Comparison of ENCODE assay signal across 19 cellular contexts in genomic region chr18:2326999-2327398, GRCh38.
"Had no signal": no experiment of that assay in that cellular context is flagged by ENCODE, and none has a peak within 500 bp of the region (broad histone marks: within the 10 kb centered on the region; RNA-seq: fewer than 3 reads in every experiment).

No MANE protein-coding gene starts in this region.

- DNase-seq: activated CD4-positive, alpha-beta T cell treated with anti-CD3 and anti-CD28 coated beads, Interleukin-2, amount 50 U/mL, for 1 hour; activated CD8-positive, alpha-beta memory T cell treated with anti-CD3 and anti-CD28 coated beads for 24 hours; activated naive CD8-positive, alpha-beta T cell treated with anti-CD3 and anti-CD28 coated beads for 36 hours; brain microvascular endothelial cell; effector CD8-positive, alpha-beta T cell; mucosa of descending colon; naive thymus-derived CD8-positive, alpha-beta T cell; right lobe of liver; spleen; T-helper 9 cell had no signal

- H3K4me1 Mint-ChIP-seq: activated naive CD8-positive, alpha-beta T cell treated with anti-CD3 and anti-CD28 coated beads for 36 hours; naive thymus-derived CD8-positive, alpha-beta T cell had no signal

- H3K4me3 ChIP-seq: gastroesophageal sphincter, lung, mucosa of descending colon, right lobe of liver, spleen, suprapubic skin had no signal

- H3K27me3 ChIP-seq: brain microvascular endothelial cell, right lobe of liver, suprapubic skin had no signal

- H3K9me3 Mint-ChIP-seq: activated T-helper 1 cell treated with anti-CD3 and anti-CD28 coated beads, Interleukin-12 subunit alpha, Interleukin-12 subunit beta, Interleukin-2, Interleukin-4 antibody, amounts not matched to agents 30 ng/mL and 10 ng/mL and 1 ng/mL, durations not matched to agents 14 hours and 24 hours and 36 hours; stimulated activated naive CD8-positive, alpha-beta T cell treated with anti-CD3 and anti-CD28 coated beads, Interleukin-15, Interleukin-2, amounts not matched to agents 100 ng/mL and 50 ng/mL, for 24 hours; type B pancreatic cell had no signal

- H3K27ac Mint-ChIP-seq: activated naive CD8-positive, alpha-beta T cell treated with anti-CD3 and anti-CD28 coated beads for 36 hours; activated T-helper 1 cell treated with anti-CD3 and anti-CD28 coated beads, Interleukin-12 subunit alpha, Interleukin-12 subunit beta, Interleukin-2, Interleukin-4 antibody, amounts not matched to agents 30 ng/mL and 10 ng/mL and 1 ng/mL, durations not matched to agents 14 hours and 24 hours and 36 hours; naive thymus-derived CD8-positive, alpha-beta T cell; stimulated activated naive CD8-positive, alpha-beta T cell treated with anti-CD3 and anti-CD28 coated beads, Interleukin-15, Interleukin-2, amounts not matched to agents 100 ng/mL and 50 ng/mL, for 24 hours; type B pancreatic cell had no signal

- H3K27ac ChIP-seq: brain microvascular endothelial cell, gastroesophageal sphincter, neutrophil, right lobe of liver, spleen, suprapubic skin had no signal

- FAIRE-seq: islet of Langerhans had no signal

- H3K4me3 Mint-ChIP-seq: activated naive CD8-positive, alpha-beta T cell treated with anti-CD3 and anti-CD28 coated beads for 36 hours; activated T-helper 1 cell treated with anti-CD3 and anti-CD28 coated beads, Interleukin-12 subunit alpha, Interleukin-12 subunit beta, Interleukin-2, Interleukin-4 antibody, amounts not matched to agents 30 ng/mL and 10 ng/mL and 1 ng/mL, durations not matched to agents 14 hours and 24 hours and 36 hours; naive thymus-derived CD8-positive, alpha-beta T cell; stimulated activated naive CD8-positive, alpha-beta T cell treated with anti-CD3 and anti-CD28 coated beads, Interleukin-15, Interleukin-2, amounts not matched to agents 100 ng/mL and 50 ng/mL, for 24 hours; type B pancreatic cell had no signal

- H3K9me3 ChIP-seq: gastroesophageal sphincter, mucosa of descending colon, neutrophil, right lobe of liver, suprapubic skin had no signal

- H3K36me3 Mint-ChIP-seq: activated naive CD8-positive, alpha-beta T cell treated with anti-CD3 and anti-CD28 coated beads for 36 hours; naive thymus-derived CD8-positive, alpha-beta T cell; type B pancreatic cell had no signal

- H3K4me1 ChIP-seq: gastroesophageal sphincter, right lobe of liver, spleen, suprapubic skin had no signal

- H3K36me3 ChIP-seq: brain microvascular endothelial cell, gastroesophageal sphincter, neutrophil, right lobe of liver, spleen, suprapubic skin had no signal

- ATAC-seq: activated CD4-positive, CD25-positive, alpha-beta regulatory T cell treated with anti-CD3 and anti-CD28 coated beads, Interleukin-2, amount 50 U/mL, for 24 hours; gastroesophageal sphincter; mucosa of descending colon; naive thymus-derived CD8-positive, alpha-beta T cell; right lobe of liver had no signal
